In genomic region chr6:16676978-16677377, GRCh38 we compare ENCODE assay signal across 9 cellular contexts.
DNase-seq lines count a peak whose midpoint lies in the region; ATAC-seq and TF ChIP-seq lines count a peak whose summit lies in the region.
"Had no signal": no experiment of that assay in that cellular context is flagged by ENCODE, and none has a peak within 500 bp of the region (broad histone marks: within the 10 kb centered on the region; RNA-seq: fewer than 3 reads in every experiment).

No MANE protein-coding gene starts in this region.

- H3K27ac Mint-ChIP-seq in osteocyte (ENCODE audit: unreplicated experiment) = peak overlapping the region; percentile 54
- H3K27ac Mint-ChIP-seq in stimulated activated naive B cell treated with anti-CD40 and anti-IgM and Interleukin-4, amounts not matched to agents 10 μg/mL and 1 μg/mL and 100 μg/mL, for 72 hours = no peak overlapping the region

- H3K9ac ChIP-seq in PC-3 (ENCODE audit: low read length) = no peak overlapping the region
- no peak overlapping the region for H3K9ac ChIP-seq in fibroblast of lung (ENCODE audit: insufficient read depth, low read length)

- H3K4me3 ChIP-seq in PC-3 (ENCODE audit: low read length) (no peak overlapping the region), fibroblast of lung (replicated peaks in 1 of 4; ENCODE audit: control extremely low read depth in 1 of 4, insufficient read depth in 1 of 4, low read depth in 3 of 4, low read length in 4 of 4) (no peak overlapping the region)

- H4K20me1 ChIP-seq in PC-3 (ENCODE audit: low read length) (no peaks in the 10 kb centered on the region), fibroblast of lung (ENCODE audit: control insufficient read depth, extremely low read depth, insufficient read depth, low read length) (no peaks in the 10 kb centered on the region)

- TF ChIP-seq CTCF in PC-3 (conservative IDR thresholded peaks at IDR 0.05; ENCODE audit: low read depth, low read length) (no peak), fibroblast of lung (conservative IDR thresholded peaks at IDR 0.05 in 1 of 2, IDR thresholded peaks at IDR 0.05 in 1 of 2; ENCODE audit: low read depth in 1 of 2, low read length in 2 of 2) (no peak), osteocyte (IDR thresholded peaks at IDR 0.05) (no peak)

- CTCF ChIA-PET in PC-3 (lab: Charles Lee) = no interaction called here

- H3K27me3 Mint-ChIP-seq in osteocyte (ENCODE audit: unreplicated experiment) = no peaks in the 10 kb centered on the region
- H3K27me3 Mint-ChIP-seq in stimulated activated naive B cell treated with anti-CD40 and anti-IgM and Interleukin-4, amounts not matched to agents 10 μg/mL and 1 μg/mL and 100 μg/mL, for 72 hours = peaks cover 0 to 5% of the 10 kb centered on the region in 2 donors

- no peak overlapping the region for H3K4me3 Mint-ChIP-seq in osteocyte (ENCODE audit: unreplicated experiment)
- no peak overlapping the region for H3K4me3 Mint-ChIP-seq in stimulated activated naive B cell treated with anti-CD40 and anti-IgM and Interleukin-4, amounts not matched to agents 10 μg/mL and 1 μg/mL and 100 μg/mL, for 72 hours

- H3K9me3 ChIP-seq in PC-3 (ENCODE audit: low read length) = no peaks in the 10 kb centered on the region
- H3K9me3 ChIP-seq in fibroblast of lung (ENCODE audit: control insufficient read depth, insufficient read depth, low read depth, low read length) = no peaks in the 10 kb centered on the region

- peaks cover 53% of the 10 kb centered on the region for H3K4me1 ChIP-seq in PC-3 (ENCODE audit: insufficient read depth, low read length)
- peaks cover 14% of the 10 kb centered on the region for H3K4me1 ChIP-seq in fibroblast of lung (ENCODE audit: control insufficient read depth, extremely low read depth, insufficient read depth, low read length)

- no peak for ATAC-seq in PC-3
- no peak for ATAC-seq in stimulated activated naive B cell treated with anti-CD40 and anti-IgM and Interleukin-4, amounts not matched to agents 10 μg/mL and 1 μg/mL and 100 μg/mL, for 72 hours (replicated peaks)
- ATAC-seq in GM19023 (IDR thresholded peaks at IDR 0.05; ENCODE audit: unreplicated experiment) = no peak
- ATAC-seq in HG03045 (IDR thresholded peaks at IDR 0.05; ENCODE audit: unreplicated experiment) = no peak

- POLR2A ChIA-PET in PC-3 (lab: Charles Lee; ENCODE audit: unreplicated experiment) = no interaction called here

- peaks cover 8% of the 10 kb centered on the region; the same call in 1 of the 2 replicates for H3K79me2 ChIP-seq in PC-3 (ENCODE audit: low read length)
- peaks cover 3% of the 10 kb centered on the region for H3K79me2 ChIP-seq in fibroblast of lung (ENCODE audit: control insufficient read depth, insufficient read depth, low read length)

- intact Hi-C loops in PC-3 (cut with micrococcal nuclease) = no loop called here

- H2AFZ ChIP-seq in PC-3 (ENCODE audit: low read length) (no peak overlapping the region), fibroblast of lung (ENCODE audit: low read length) (no peak overlapping the region)

- H3K36me3 ChIP-seq in PC-3 (ENCODE audit: low read depth, low read length) = no peaks in the 10 kb centered on the region
- H3K36me3 ChIP-seq in fibroblast of lung (ENCODE audit: control insufficient read depth, insufficient read depth, low read length) = no peaks in the 10 kb centered on the region

- DNase-seq in DMS53 treated with DMSO at 0.1 percent for 48 hours (lab: John Stamatoyannopoulos, UW; ENCODE audit: unreplicated experiment) = peak; percentile 30
- peak; percentile 47 for DNase-seq in PC-3
- DNase-seq in fibroblast of lung (ENCODE audit: low read depth in 2 of 2) = peak; percentile 38 to 83
- no peak for DNase-seq in osteocyte (ENCODE audit: extremely low spot score, unreplicated experiment)
- no peak for DNase-seq in NCI-H524 treated with DMSO at 0.1 percent for 48 hours (lab: John Stamatoyannopoulos, UW)
- no peak for DNase-seq in stimulated activated naive B cell treated with anti-CD40 and anti-IgM and Interleukin-4, amounts not matched to agents 10 μg/mL and 1 μg/mL and 100 μg/mL, for 72 hours
- DNase-seq: activated CD4-positive, alpha-beta T cell treated with anti-CD3 and anti-CD28 coated beads, Interleukin-2, amount 50 U/mL, for 4 hours had no signal

- no peaks in the 10 kb centered on the region for H3F3A ChIP-seq in PC-3 (ENCODE audit: low read length, unreplicated experiment)

- H3K27me3 ChIP-seq in PC-3 (ENCODE audit: low read length) (no peaks in the 10 kb centered on the region), fibroblast of lung (ENCODE audit: control insufficient read depth, insufficient read depth, low read length) (no peaks in the 10 kb centered on the region)

- H3K27ac ChIP-seq in PC-3 (ENCODE audit: low read length) (peak overlapping the region; percentile 8), fibroblast of lung (ENCODE audit: insufficient read depth, low read length) (peak overlapping the region; percentile 10)

- H3K9me3 Mint-ChIP-seq in osteocyte (ENCODE audit: unreplicated experiment) = no peaks in the 10 kb centered on the region
- H3K9me3 Mint-ChIP-seq in stimulated activated naive B cell treated with anti-CD40 and anti-IgM and Interleukin-4, amounts not matched to agents 10 μg/mL and 1 μg/mL and 100 μg/mL, for 72 hours = peaks cover 4 to 5% of the 10 kb centered on the region in 2 donors

- peaks cover 13% of the 10 kb centered on the region for H3K36me3 Mint-ChIP-seq in osteocyte (ENCODE audit: unreplicated experiment)
- peaks cover 35 to 53% of the 10 kb centered on the region in 2 donors for H3K36me3 Mint-ChIP-seq in stimulated activated naive B cell treated with anti-CD40 and anti-IgM and Interleukin-4, amounts not matched to agents 10 μg/mL and 1 μg/mL and 100 μg/mL, for 72 hours

- H3K9me2 ChIP-seq in PC-3 (replicated peaks; ENCODE audit: low read length) = no peaks in the 10 kb centered on the region

- H3K4me2 ChIP-seq in PC-3 (ENCODE audit: low read length) (peak overlapping the region; percentile 25; the same call in 1 of the 2 replicates), fibroblast of lung (ENCODE audit: extremely low read depth, insufficient read depth, low read length) (peak overlapping the region; percentile 66)

- H3K4me1 Mint-ChIP-seq in osteocyte (ENCODE audit: unreplicated experiment) = peaks cover 42% of the 10 kb centered on the region
- H3K4me1 Mint-ChIP-seq in stimulated activated naive B cell treated with anti-CD40 and anti-IgM and Interleukin-4, amounts not matched to agents 10 μg/mL and 1 μg/mL and 100 μg/mL, for 72 hours = peaks cover 7 to 48% of the 10 kb centered on the region in 2 donors

- BruUV-seq in PC-3 (replicated peaks; lab: Mats Ljungman, UMichigan) = no TSS peak

Comparison
In these comparisons a context has a peak if more than half of its experiments do, and no peak if none do; other contexts are left out.
1. DNase-seq: peak in DMS53 treated with DMSO at 0.1 percent for 48 hours (single experiment), PC-3 (single experiment) and fibroblast of lung (2 of 2); none in osteocyte (single experiment), NCI-H524 treated with DMSO at 0.1 percent for 48 hours (single experiment) and stimulated activated naive B cell treated with anti-CD40 and anti-IgM and Interleukin-4, amounts not matched to agents 10 μg/mL and 1 μg/mL and 100 μg/mL, for 72 hours (single experiment).